8 cellular contexts compared by ENCODE assay signal in the genomic region with DNA sequence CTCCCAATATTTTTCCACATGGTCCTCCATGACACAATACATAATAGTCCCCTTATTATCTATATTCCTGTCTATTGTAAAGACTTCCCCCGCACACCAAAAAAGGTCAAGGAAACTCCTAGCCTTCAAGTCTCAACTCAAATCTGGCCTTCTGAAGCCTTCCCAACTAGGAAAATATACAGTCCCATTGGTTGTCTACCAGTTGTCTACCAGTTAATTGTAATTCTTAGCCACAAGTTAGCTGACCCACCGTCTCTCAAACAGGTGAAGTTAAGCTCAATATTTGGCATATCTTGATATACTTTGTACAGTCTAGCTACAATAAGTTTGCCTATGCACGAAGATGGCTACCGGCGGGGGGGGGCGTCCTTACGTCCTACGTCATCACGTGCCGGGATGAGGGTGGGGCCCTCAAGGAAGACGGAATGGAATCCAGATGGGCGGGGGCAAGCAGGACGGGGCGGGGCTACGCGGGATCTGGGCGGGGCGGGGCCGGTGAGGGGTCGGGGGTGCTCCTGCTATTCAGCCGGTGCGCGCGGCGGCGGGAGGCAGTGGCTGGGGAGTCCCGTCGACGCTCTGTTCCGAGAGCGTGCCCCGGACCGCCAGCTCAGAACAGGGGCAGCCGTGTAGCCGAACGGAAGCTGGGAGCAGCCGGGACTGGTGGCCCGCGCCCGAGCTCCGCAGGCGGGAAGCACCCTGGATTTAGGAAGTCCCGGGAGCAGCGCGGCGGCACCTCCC. TPM values are rescaled to one million over a fixed set of nuclear protein-coding genes. Genes with fewer than 3 reads are reported as not detected.
DNase-seq lines count a peak whose midpoint lies in the region; ATAC-seq and TF ChIP-seq lines count a peak whose summit lies in the region.

A gene (plus strand): TSS at position 551 of the 738 bp plus-strand sequence. CDS start 613 bp downstream, outside the sequence.

- H3K27me3 Mint-ChIP-seq in activated CD4-positive, alpha-beta T cell treated with anti-CD3 and anti-CD28 coated beads, Interleukin-2, amount 10 ng/mL, durations not matched to agents 24 days and 14 days, result peaks cover 2% of the 10 kb centered on the region

- H3K4me3 ChIP-seq in AG04449 (ENCODE audit: low read depth, low read length) (peak within 1 kb of the TSS; percentile 76), left lung (peak within 1 kb of the TSS; percentile 80 to 86)

- DNase-seq in AG04449 (ENCODE audit: low read depth, low spot score) (peak; percentile 70), NCI-H510A (lab: John Stamatoyannopoulos, UW) (peak; percentile 94), dedifferentiated amniotic fluid mesenchymal stem cell (ENCODE audit: extremely low spot score) (peak; percentile 93), left lung (peak; percentile 92 to 94)
- peak; percentile 90 for DNase-seq in activated CD4-positive, alpha-beta T cell treated with anti-CD3 and anti-CD28 coated beads, Interleukin-2, amount 10 ng/mL, durations not matched to agents 24 days and 14 days
- peak; percentile 83 to 87 for DNase-seq in stimulated activated CD4-positive, alpha-beta T cell treated with anti-CD3 and anti-CD28 coated beads, Interleukin-2, amount 100 ng/mL, for 48 hours

- no peaks in the 10 kb centered on the region for H3K36me3 ChIP-seq in left lung

- peak within 1 kb of the TSS; percentile 97 to 98 for H3K27ac ChIP-seq in left lung

- peak within 1 kb of the TSS; percentile 96 for H3K4me3 Mint-ChIP-seq in activated CD4-positive, alpha-beta T cell treated with anti-CD3 and anti-CD28 coated beads, Interleukin-2, amount 10 ng/mL, durations not matched to agents 24 days and 14 days

- ATAC-seq in GM18868 (IDR thresholded peaks at IDR 0.05; ENCODE audit: unreplicated experiment), result peak; percentile 66
- peak; percentile 51 for ATAC-seq in HG03108 (IDR thresholded peaks at IDR 0.05; ENCODE audit: unreplicated experiment)
- peak; percentile 92 for ATAC-seq in left lung

- CTCF ChIA-PET in AG04449 (lab: Yijun Ruan, JAX), result interaction anchor here (0.7 to 2.5 kb wide), 9 partner anchors 18 to 353 kb away, joined by 3 to 12 read pairs (median 3); no protein-coding TSS in a partner anchor

- peaks cover 13% of the 10 kb centered on the region for H3K9me3 Mint-ChIP-seq in activated CD4-positive, alpha-beta T cell treated with anti-CD3 and anti-CD28 coated beads, Interleukin-2, amount 10 ng/mL, durations not matched to agents 24 days and 14 days

- H3K4me1 Mint-ChIP-seq in activated CD4-positive, alpha-beta T cell treated with anti-CD3 and anti-CD28 coated beads, Interleukin-2, amount 10 ng/mL, durations not matched to agents 24 days and 14 days, result peaks cover 22% of the 10 kb centered on the region

- intact Hi-C loops in activated CD4-positive, alpha-beta T cell treated with anti-CD3 and anti-CD28 coated beads, Interleukin-2, amount 10 ng/mL, durations not matched to agents 24 days and 14 days (cut with micrococcal nuclease), result loop anchor here (1.0 to 5.0 kb wide), 6 partner anchors 64 to 651 kb away; a partner anchor contains a TSS
- intact Hi-C loops in left lung (cut with DNase I), result no loop called here

- peak within 1 kb of the TSS; percentile 97 for H3K27ac Mint-ChIP-seq in activated CD4-positive, alpha-beta T cell treated with anti-CD3 and anti-CD28 coated beads, Interleukin-2, amount 10 ng/mL, durations not matched to agents 24 days and 14 days

- peaks cover 11% of the 10 kb centered on the region for H3K36me3 Mint-ChIP-seq in activated CD4-positive, alpha-beta T cell treated with anti-CD3 and anti-CD28 coated beads, Interleukin-2, amount 10 ng/mL, durations not matched to agents 24 days and 14 days (ENCODE audit: low read depth)

- no peaks in the 10 kb centered on the region for H3K27me3 ChIP-seq in left lung

- H3K9me3 ChIP-seq in left lung, result no peaks in the 10 kb centered on the region

- no peak for TF ChIP-seq CTCF in AG04449 (IDR thresholded peaks at IDR 0.05; ENCODE audit: insufficient read depth, low read length, missing control alignments)
- TF ChIP-seq CTCF in left lung (IDR thresholded peaks at IDR 0.05), result no peak

- POLR2A ChIA-PET in AG04449 (lab: Yijun Ruan, JAX), result interaction anchor here (0.6 to 1.3 kb wide), 7 partner anchors 9 to 364 kb away, joined by 3 to 6 read pairs (median 3); no protein-coding TSS in a partner anchor

- H3K4me1 ChIP-seq in left lung, result peaks cover 0 to 24% of the 10 kb centered on the region in 2 donors

RNA-seq across cellular contexts. Expression of the gene that starts here (rescaled TPM):
- total RNA-seq in activated CD4-positive, alpha-beta T cell treated with anti-CD3 and anti-CD28 coated beads, Interleukin-2, amount 10 ng/mL, durations not matched to agents 24 days and 14 days, result 28.2 and 30.7 TPM in 2 replicates
- total RNA-seq in left lung, result 100 to 1,000 TPM; 163 to 200 TPM

Comparison
In these comparisons a context has a peak if more than half of its experiments do, and no peak if none do; other contexts are left out.
1. Peak in every context shown above with its lines: DNase-seq, ATAC-seq, H3K4me3 ChIP-seq and H3K27ac ChIP-seq.